In the genomic region with DNA sequence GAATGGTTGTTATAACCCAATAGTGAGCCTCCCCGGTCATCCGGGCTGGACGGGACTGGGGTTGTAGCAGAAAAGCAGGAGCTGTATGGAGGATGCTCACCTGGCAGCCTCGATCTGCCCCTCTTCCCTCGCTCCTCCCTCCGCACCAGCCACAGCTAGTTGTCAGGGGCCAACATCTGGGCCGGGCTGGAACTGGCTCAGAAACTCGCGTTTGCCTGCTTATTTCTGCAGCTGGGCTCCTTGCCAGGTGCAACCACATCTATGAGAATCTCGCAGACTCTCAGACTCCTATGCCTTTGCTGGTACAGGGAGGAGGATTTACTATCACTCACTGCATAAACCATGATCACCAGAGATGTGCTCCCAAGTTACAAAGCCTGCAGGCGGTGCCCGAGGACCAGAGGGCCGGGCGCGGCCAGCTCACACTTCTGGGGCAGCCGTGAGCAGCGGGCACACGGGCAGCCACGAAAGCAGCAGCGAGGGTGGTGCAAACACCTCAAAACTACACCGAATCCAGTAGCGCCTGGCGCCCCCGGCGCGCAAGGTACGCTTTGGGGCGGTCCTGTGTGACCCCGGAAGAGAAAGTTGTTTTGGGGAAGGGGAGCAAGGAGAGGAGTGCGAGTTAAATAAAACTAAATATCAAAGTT, we compare ENCODE assay signal across 8 cellular contexts. TPM values are rescaled to one million over a fixed set of nuclear protein-coding genes. Genes with fewer than 3 reads are reported as not detected.
A peak's percentile ranks its signal among the peaks of the same experiment; 100 is the strongest.
DNase-seq lines count a peak whose midpoint lies in the region; ATAC-seq and TF ChIP-seq lines count a peak whose summit lies in the region.

No MANE protein-coding gene starts in this region.

- DNase-seq in NCI-H748 (lab: John Stamatoyannopoulos, UW; ENCODE audit: unreplicated experiment), result peak; percentile 89
- DNase-seq in activated T-cell treated with anti-CD3 and anti-CD28 coated beads for 24 hours (ENCODE audit: low read depth), result peak; percentile 30
- DNase-seq in epithelial cell of proximal tubule (ENCODE audit: low read depth), result peak; percentile 56
- peak; percentile 75 for DNase-seq in mucosa of gallbladder (ENCODE audit: low spot score)
- DNase-seq in stimulated activated naive CD4-positive, alpha-beta T cell (lab: John Stamatoyannopoulos, UW), result peak; percentile 37 to 79 (median 65)

- peak; percentile 49 for ATAC-seq in GM19043 (IDR thresholded peaks at IDR 0.05; ENCODE audit: low read depth, unreplicated experiment)
- ATAC-seq in HG03175 (IDR thresholded peaks at IDR 0.05; ENCODE audit: unreplicated experiment), result peak; percentile 50

- H3K4me3 ChIP-seq in epithelial cell of proximal tubule (ENCODE audit: low read depth, low read length), result peak overlapping the region; percentile 67

- H3K27ac ChIP-seq in C4-2B, result peak overlapping the region; percentile 61

- TF ChIP-seq CTCF in C4-2B (conservative IDR thresholded peaks at IDR 0.05) (peak; percentile 80), epithelial cell of proximal tubule (conservative IDR thresholded peaks at IDR 0.05; ENCODE audit: low read depth, low read length) (peak; percentile 70)

RNA-seq across cellular contexts. Expression of a gene that starts 0.6 kb away (rescaled TPM):
- total RNA-seq in epithelial cell of proximal tubule, result 8.5 and 9.3 TPM in 2 replicates
- 17.3 TPM for total RNA-seq in mucosa of gallbladder

Comparison
In these comparisons a context has a peak if more than half of its experiments do, and no peak if none do; other contexts are left out.
1. Peak in every context shown above with its lines: DNase-seq, ATAC-seq, H3K4me3 ChIP-seq and H3K27ac ChIP-seq.
2. DNase-seq: peak in every context shown above with its lines; median percentile 89 in NCI-H748; 75 in mucosa of gallbladder; 65 in stimulated activated naive CD4-positive, alpha-beta T cell; 56 in epithelial cell of proximal tubule; 30 in activated T-cell treated with anti-CD3 and anti-CD28 coated beads for 24 hours.